Comparison of ENCODE assay signal across 8 cellular contexts in the genomic region with DNA sequence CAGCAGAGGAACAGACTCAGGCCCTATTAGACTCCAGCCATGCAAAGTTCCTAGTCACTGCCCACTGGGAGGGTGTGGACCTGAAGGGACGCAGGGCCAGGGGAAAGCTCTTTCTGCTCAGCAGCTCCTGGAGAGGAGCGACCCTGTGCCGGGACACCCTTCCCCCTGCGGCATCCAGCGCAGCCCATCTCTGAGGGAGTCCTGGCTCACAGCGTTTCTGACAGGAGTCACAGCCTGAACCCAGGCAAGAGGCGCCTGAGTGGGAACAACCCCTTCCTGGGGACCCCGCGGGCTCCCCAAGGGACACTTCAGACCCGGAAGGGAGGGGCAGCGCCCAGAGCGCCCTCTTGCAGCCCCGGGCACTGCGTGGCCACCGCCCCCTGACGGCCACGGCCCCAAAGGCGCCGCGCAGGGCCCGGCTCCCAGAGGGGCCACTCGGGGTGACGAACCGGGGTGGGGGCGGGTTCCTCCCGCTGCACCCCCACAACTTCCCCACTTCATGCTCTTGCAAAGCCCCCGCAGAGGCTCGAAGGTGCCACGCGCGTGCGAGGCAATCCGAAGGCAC. TPM values are rescaled to one million over a fixed set of nuclear protein-coding genes. Genes with fewer than 3 reads are reported as not detected.
DNase-seq lines count a peak whose midpoint lies in the region; ATAC-seq and TF ChIP-seq lines count a peak whose summit lies in the region.

No MANE protein-coding gene starts in this region.

- no peaks in the 10 kb centered on the region for H3K9me3 Mint-ChIP-seq in effector memory CD8-positive, alpha-beta T cell

- H3K4me3 Mint-ChIP-seq in effector memory CD8-positive, alpha-beta T cell, result peak overlapping the region; percentile 75 to 77

- peak overlapping the region; percentile 20 to 73 for H3K27ac Mint-ChIP-seq in effector memory CD8-positive, alpha-beta T cell

- TF ChIP-seq EP300 in tibial nerve (IDR thresholded peaks at IDR 0.05), result no peak

- peaks cover 59% of the 10 kb centered on the region for H3K4me1 ChIP-seq in mesenchymal stem cell (ENCODE audit: control insufficient read depth, insufficient read depth, low read depth, low read length)
- H3K4me1 ChIP-seq in tibial nerve, result peaks cover 0 to 68% (median 54%) of the 10 kb centered on the region in 4 donors

- peak; percentile 42 for TF ChIP-seq CTCF in WI38 (IDR thresholded peaks at IDR 0.05; ENCODE audit: low read depth, low read length)
- TF ChIP-seq CTCF in tibial nerve (IDR thresholded peaks at IDR 0.05), result peak; percentile 22 to 46 (median 34)

- H3K14ac ChIP-seq in mesenchymal stem cell (ENCODE audit: low read length in 2 of 2), result peak overlapping the region in 1 of 2 experiments; percentile 100

- peak overlapping the region in 1 of 2 experiments; percentile 61 for H2BK12ac ChIP-seq in mesenchymal stem cell (ENCODE audit: low read length in 2 of 2)

- H3K9ac ChIP-seq in mesenchymal stem cell (ENCODE audit: low read length), result peak overlapping the region; percentile 94

- peaks cover 21 to 58% of the 10 kb centered on the region in 2 experiments for H3K36me3 ChIP-seq in mesenchymal stem cell (ENCODE audit: control insufficient read depth in 1 of 2, insufficient read depth in 2 of 2, low read depth in 1 of 2, low read length in 2 of 2)
- peaks cover 0 to 17% (median 0%) of the 10 kb centered on the region in 3 donors for H3K36me3 ChIP-seq in tibial nerve

- DNase-seq in Ammon's horn (ENCODE audit: low spot score) (peak; percentile 52), mesenchymal stem cell (peak; percentile 57), tibial nerve (ENCODE audit: low spot score in 2 of 2) (no peak)
- no peak for DNase-seq in effector memory CD8-positive, alpha-beta T cell

- peaks cover 26% of the 10 kb centered on the region in 2 donors for H3K4me1 Mint-ChIP-seq in effector memory CD8-positive, alpha-beta T cell (ENCODE audit: low read depth in 2 of 2)

- peak overlapping the region; percentile 55 for H2BK15ac ChIP-seq in mesenchymal stem cell (ENCODE audit: low read depth, poor library complexity, severe bottlenecking)

- H3K27me3 Mint-ChIP-seq in effector memory CD8-positive, alpha-beta T cell, result no peaks in the 10 kb centered on the region

- H3K23ac ChIP-seq in mesenchymal stem cell (ENCODE audit: low read length in 2 of 2), result peak overlapping the region in 1 of 2 experiments; percentile 97

- no peak overlapping the region for H2BK5ac ChIP-seq in mesenchymal stem cell (ENCODE audit: low read depth, low read length, poor library complexity, severe bottlenecking)

- H3K4ac ChIP-seq in mesenchymal stem cell (ENCODE audit: low read depth in 1 of 2, low read length in 2 of 2), result peak overlapping the region in 1 of 2 experiments; percentile 93

- peak overlapping the region; percentile 90 for H2AFZ ChIP-seq in mesenchymal stem cell (ENCODE audit: low read depth, low read length)

- H3K9me3 ChIP-seq in mesenchymal stem cell (ENCODE audit: control insufficient read depth, low read length) (no peaks in the 10 kb centered on the region), tibial nerve (no peaks in the 10 kb centered on the region)

- peak overlapping the region; percentile 77 for H4K91ac ChIP-seq in mesenchymal stem cell (ENCODE audit: low read length)

- ATAC-seq in GM18867 (IDR thresholded peaks at IDR 0.05; ENCODE audit: unreplicated experiment) (peak; percentile 7), HG03571 (IDR thresholded peaks at IDR 0.05; ENCODE audit: unreplicated experiment) (peak; percentile 9), GM18868 (IDR thresholded peaks at IDR 0.05; ENCODE audit: unreplicated experiment) (no peak)
- ATAC-seq in effector memory CD8-positive, alpha-beta T cell (replicated peaks), result peak; percentile 5

- peak overlapping the region; percentile 56 for H4K8ac ChIP-seq in mesenchymal stem cell (ENCODE audit: low read length)

- WGBS in mesenchymal stem cell, result 3% methylated on average over 32 of the region's 33 CpGs
- WGBS in tibial nerve, 2 donors, result 0% methylated on average over 8 to 18 of the region's 33 CpGs

- no peak overlapping the region for H2BK120ac ChIP-seq in mesenchymal stem cell (ENCODE audit: low read depth, low read length)

- H3K27ac ChIP-seq in mesenchymal stem cell (ENCODE audit: low read length, poor library complexity, severe bottlenecking), result peak overlapping the region; percentile 0
- H3K27ac ChIP-seq in tibial nerve, result peak overlapping the region; percentile 90 to 97 (median 95)

- H3K79me1 ChIP-seq in mesenchymal stem cell (replicated peaks; ENCODE audit: low read length, poor library complexity, severe bottlenecking), result peaks cover 27% of the 10 kb centered on the region

- peak overlapping the region; percentile 97 for H3K4me2 ChIP-seq in mesenchymal stem cell (ENCODE audit: low read length, poor library complexity, severe bottlenecking)

- H3K27me3 ChIP-seq in mesenchymal stem cell (ENCODE audit: control insufficient read depth in 1 of 2, insufficient read depth in 1 of 2, low read length in 2 of 2) (no peaks in the 10 kb centered on the region), tibial nerve (no peaks in the 10 kb centered on the region)

- no peak overlapping the region for H2AK5ac ChIP-seq in mesenchymal stem cell (ENCODE audit: low read length, severe bottlenecking)

- TF ChIP-seq POLR2A in tibial nerve (IDR thresholded peaks at IDR 0.05), result no peak

- H3K18ac ChIP-seq in mesenchymal stem cell (ENCODE audit: low read depth in 1 of 2, low read length in 2 of 2), result peak overlapping the region; percentile 91 to 100

- H3K4me3 ChIP-seq in WI38 (ENCODE audit: low read depth, low read length), result peak overlapping the region; percentile 92
- peak overlapping the region; percentile 92 to 99 for H3K4me3 ChIP-seq in mesenchymal stem cell (ENCODE audit: insufficient read depth in 1 of 2, low read depth in 1 of 2, low read length in 2 of 2)
- peak overlapping the region; percentile 89 to 97 (median 96) for H3K4me3 ChIP-seq in tibial nerve

- peaks cover 15% of the 10 kb centered on the region for H3K36me3 Mint-ChIP-seq in effector memory CD8-positive, alpha-beta T cell (ENCODE audit: insufficient read depth)

RNA-seq across cellular contexts. Expression of a gene that starts 0.9 kb away (rescaled TPM):
- 21.1 TPM for polyA plus RNA-seq in mesenchymal stem cell (2013, experiment 1 of 2)
- 20.1 TPM for polyA plus RNA-seq in mesenchymal stem cell (2013, experiment 2 of 2)
- total RNA-seq in tibial nerve, result 10 to 100 TPM; 31.2 to 96.0 (median 50.0) TPM

RNA-seq across cellular contexts. Expression of a gene that starts 14.4 kb away (rescaled TPM):
- 12.2 TPM for polyA plus RNA-seq in mesenchymal stem cell (2013, experiment 1 of 2)
- polyA plus RNA-seq in mesenchymal stem cell (2013, experiment 2 of 2), result 11.7 TPM
- total RNA-seq in tibial nerve, result 10 to 100 TPM in 2 of 4 donors, 1 to 10 TPM in 2; 8.3 to 18.3 (median 11.7) TPM

RNA-seq across cellular contexts. Expression of a gene that starts 24.1 kb away (rescaled TPM):
- 2.8 TPM for polyA plus RNA-seq in mesenchymal stem cell (2013, experiment 1 of 2)
- 2.2 TPM for polyA plus RNA-seq in mesenchymal stem cell (2013, experiment 2 of 2)
- total RNA-seq in tibial nerve, result 1 to 10 TPM; 1.3 to 5.1 (median 2.8) TPM

RNA-seq across cellular contexts. Expression of a gene that starts 25.6 kb away (rescaled TPM):
- 31.5 TPM for polyA plus RNA-seq in mesenchymal stem cell (2013, experiment 1 of 2)
- polyA plus RNA-seq in mesenchymal stem cell (2013, experiment 2 of 2), result 30.9 TPM
- 10 to 100 TPM; 70.5 to 77.0 (median 73.8) TPM for total RNA-seq in tibial nerve

Comparison
In these comparisons a context has a peak if more than half of its experiments do, and no peak if none do; other contexts are left out.
1. DNase-seq: peak in Ammon's horn (single experiment) and mesenchymal stem cell (single experiment); none in effector memory CD8-positive, alpha-beta T cell (0 of 3) and tibial nerve (0 of 2).
2. Peak in every context shown above with its lines, with median percentiles within 50 percentile points of each other: H3K4me3 ChIP-seq.